Comparison of ENCODE assay signal across 23 cellular contexts in genomic region chr15:77400258-77400657, GRCh38. TPM values are rescaled to one million over a fixed set of nuclear protein-coding genes. Genes with fewer than 3 reads are reported as not detected.
DNase-seq lines count a peak whose midpoint lies in the region; ATAC-seq, FAIRE-seq and TF ChIP-seq lines count a peak whose summit lies in the region.
"Had no signal": no experiment of that assay in that cellular context is flagged by ENCODE, and none has a peak within 500 bp of the region (broad histone marks: within the 10 kb centered on the region; RNA-seq: fewer than 3 reads in every experiment).

No MANE protein-coding gene starts in this region.

- peaks cover 50% of the 10 kb centered on the region for H3K79me2 ChIP-seq in K562 (ENCODE audit: control insufficient read depth, insufficient read depth, low read length)
- H3K79me2 ChIP-seq in PC-9 (ENCODE audit: low read depth): no peaks in the 10 kb centered on the region; the same call in 1 of the 2 replicates

- ATAC-seq in K562 (no peak), GM21367 (IDR thresholded peaks at IDR 0.05; ENCODE audit: unreplicated experiment) (no peak)
- ATAC-seq: A549, HCT116 had no signal

- CTCF ChIA-PET in HEK293 (lab: Yijun Ruan, JAX): interaction anchor here (1.2 kb wide), 1 partner anchor 90 kb away, joined by 3 read pairs; no protein-coding TSS in a partner anchor
- CTCF ChIA-PET in K562 (lab: Yijun Ruan, JAX; ENCODE audit: low intra/inter-chr PET ratio): no interaction called here
- CTCF ChIA-PET in PC-9 (lab: Charles Lee): no interaction called here

- TF ChIP-seq EP300 in K562 (IDR thresholded peaks at IDR 0.05; ENCODE audit: low read length): no peak

- no peaks in the 10 kb centered on the region for H3K9me2 ChIP-seq in PC-9 (ENCODE audit: insufficient read depth)

- H3K36me3 ChIP-seq in HEK293 (ENCODE audit: control insufficient read depth in 2 of 2, insufficient read depth in 1 of 2, low read length in 2 of 2) (no peaks in the 10 kb centered on the region), K562 (ENCODE audit: control insufficient read depth, insufficient read depth, low read length) (no peaks in the 10 kb centered on the region), PC-9 (ENCODE audit: low read depth) (no peaks in the 10 kb centered on the region)
- H3K36me3 ChIP-seq: BE2C had no signal

- no TSS peak for BruUV-seq in K562 (replicated peaks; lab: Mats Ljungman, UMichigan)
- no TSS peak for BruUV-seq in PC-9 (replicated peaks; lab: Mats Ljungman, UMichigan)

- no peaks in the 10 kb centered on the region for H3K9me1 ChIP-seq in K562 (ENCODE audit: control insufficient read depth, insufficient read depth, low read length)

- H3K9ac ChIP-seq in K562 (ENCODE audit: insufficient read depth in 1 of 2, low read depth in 2 of 2, low read length in 2 of 2): no peak overlapping the region
- H3K9ac ChIP-seq: BLaER1 treated with 17β-estradiol and CSF1 and Interleukin-3, amounts not matched to agents 10 nM and 100 nM; GM23248 had no signal

- H4K20me1 ChIP-seq in K562 (replicated peaks; ENCODE audit: control insufficient read depth, insufficient read depth, low read length) (no peaks in the 10 kb centered on the region), PC-9 (ENCODE audit: insufficient read depth) (no peaks in the 10 kb centered on the region)

- TF ChIP-seq CTCF in HEK293 (tag by site-specific recombination; IDR thresholded peaks at IDR 0.05) (no peak), K562 (IDR thresholded peaks at IDR 0.05 in 2 of 3, conservative IDR thresholded peaks at IDR 0.05 in 1 of 3; ENCODE audit: insufficient read depth in 2 of 3, low read depth in 1 of 3, low read length in 3 of 3) (no peak), PC-9 (conservative IDR thresholded peaks at IDR 0.05) (no peak)

- H3K4me3 ChIP-seq in HEK293 (ENCODE audit: low read depth, low read length) (no peak overlapping the region), K562 (no peak overlapping the region), PC-9 (no peak overlapping the region)
- H3K4me3 ChIP-seq: A549; BLaER1 treated with 17β-estradiol and CSF1 and Interleukin-3, amounts not matched to agents 10 nM and 100 nM; GM23248 had no signal

- TF ChIP-seq POLR2A in GM12891 (IDR thresholded peaks at IDR 0.05; ENCODE audit: low read depth, low read length) (no peak), K562 (conservative IDR thresholded peaks at IDR 0.05) (no peak)

- intact Hi-C loops in K562 (cut with micrococcal nuclease) (no loop called here), PC-9 (cut with micrococcal nuclease; ENCODE audit: unreplicated experiment) (no loop called here)

- no peak overlapping the region for H3K4me2 ChIP-seq in K562 (ENCODE audit: insufficient read depth, low read length)
- H3K4me2 ChIP-seq in PC-9: no peak overlapping the region
- H3K4me2 ChIP-seq: A549; BLaER1 treated with 17β-estradiol and CSF1 and Interleukin-3, amounts not matched to agents 10 nM and 100 nM had no signal

- H3K27me3 ChIP-seq in K562 (ENCODE audit: control insufficient read depth in 2 of 2, insufficient read depth in 2 of 2, low read length in 2 of 2): no peaks in the 10 kb centered on the region
- no peaks in the 10 kb centered on the region for H3K27me3 ChIP-seq in PC-9 (ENCODE audit: insufficient read depth, low read depth)
- H3K27me3 ChIP-seq: BE2C; BLaER1 treated with 17β-estradiol and CSF1 and Interleukin-3, amounts not matched to agents 10 nM and 100 nM had no signal

- DNase-seq in GM12891 (ENCODE audit: insufficient read length, low spot score) (no peak), K562 (ENCODE audit: extremely low read depth in 1 of 4, low spot score in 3 of 4) (no peak), PC-9 (no peak), NCI-H524 (lab: John Stamatoyannopoulos, UW) (no peak)
- DNase-seq: 8988T; ACHN; AML-193; BE2C; CD4-positive, alpha-beta T cell; CD8-positive, alpha-beta memory T cell; DMS 273 treated with DMSO at 0.1 percent for 48 hours; DMS53; DMS79 treated with DMSO at 0.1 percent for 48 hours; GF-D8; GM23248; H9; HFFc6 had no signal

- in situ Hi-C loops in K562 (cut with MboI): no loop called here

- H2AFZ ChIP-seq in K562 (ENCODE audit: low read depth, low read length) (no peak overlapping the region), PC-9 (no peak overlapping the region)
- H2AFZ ChIP-seq: GM23248 had no signal

- 64% methylated on average over 1 of the region's 1 CpG for whole genome bisulfite sequencing in K562 (ENCODE audit: insufficient coverage, low coverage, missing lambda C conversion rate)

- H3K4me1 ChIP-seq in HEK293 (ENCODE audit: control insufficient read depth, insufficient read depth, low read length) (peaks cover 1% of the 10 kb centered on the region; the same call in 1 of the 2 replicates), K562 (replicated peaks in 1 of 2; ENCODE audit: control insufficient read depth in 2 of 2, insufficient read depth in 2 of 2, low read length in 2 of 2) (no peaks in the 10 kb centered on the region; a peak in 2 of 5 replicates), PC-9 (replicated peaks; ENCODE audit: insufficient read depth) (no peaks in the 10 kb centered on the region)
- H3K4me1 ChIP-seq: BE2C had no signal

- FAIRE-seq in GM12891 (lab: Jason Lieb, UNC) (peak; percentile 52), K562 (lab: Jason Lieb, UNC) (no peak)
- FAIRE-seq: A549, GM18507 had no signal

- TF ChIP-seq RAD21 in K562 (CRISPR knock-in tag; conservative IDR thresholded peaks at IDR 0.05 in 1 of 2, IDR thresholded peaks at IDR 0.05 in 1 of 2): no peak

- H3K27ac ChIP-seq in HEK293 (ENCODE audit: extremely low read depth, low read depth, low read length) (no peak overlapping the region), K562 (ENCODE audit: extremely low read depth, low read depth, low read length) (no peak overlapping the region), PC-9 (no peak overlapping the region)
- H3K27ac ChIP-seq: A549; BLaER1 treated with 17β-estradiol and CSF1 and Interleukin-3, amounts not matched to agents 10 nM and 100 nM; GM23248 had no signal

- H3F3A ChIP-seq in PC-9 (ENCODE audit: insufficient read depth, low read depth): no peaks in the 10 kb centered on the region

- H3K9me3 ChIP-seq in HEK293 (ENCODE audit: control insufficient read depth, insufficient read depth, low read depth, low read length) (no peaks in the 10 kb centered on the region), K562 (replicated peaks; ENCODE audit: control insufficient read depth, insufficient read depth, low read depth, low read length) (0 out of 2 replicates have a peak, but pooled peaks cover 2% of the 10 kb centered on the region), PC-9 (ENCODE audit: insufficient read depth, low read depth) (peaks cover 12% of the 10 kb centered on the region)
- H3K9me3 ChIP-seq: BE2C had no signal

- POLR2A ChIA-PET in HEK293 (lab: Yijun Ruan, JAX) (no interaction called here), K562 (lab: Yijun Ruan, JAX) (no interaction called here), PC-9 (lab: Charles Lee; ENCODE audit: unreplicated experiment) (no interaction called here)

TF ChIP-seq in GM12891, 5 proteins besides CTCF, POLR2A, EP300 and RAD21 (continues in another document):
- no peak for TF ChIP-seq SPI1 (IDR thresholded peaks at IDR 0.05; ENCODE audit: low read depth, low read length)

TF ChIP-seq in K562, 482 proteins besides CTCF, POLR2A, EP300 and RAD21 (continues in another document):
- TF ChIP-seq TBP (optimal IDR thresholded peaks at IDR 0.05; ENCODE audit: low read depth, low read length): no peak
- no peak for TF ChIP-seq ILK (tag; IDR thresholded peaks at IDR 0.05; ENCODE audit: borderline replicate concordance, low read depth)
- peak; percentile 93 for TF ChIP-seq BCOR (IDR thresholded peaks at IDR 0.05)

RNA-seq across cellular contexts. Expression of gene PEAK1, which starts 19.6 kb away (rescaled TPM):
- 5.9 TPM for polyA plus RNA-seq in GM12891 (2012; ENCODE audit: low read depth, missing spikeins)
- 20.6 and 63.9 TPM in 2 replicates for total RNA-seq in K562 (2011; cell fraction: chromatin; rRNA removed; ENCODE audit: low replicate concordance)
- total RNA-seq in K562 (2011; cell fraction: nucleolus; rRNA removed): 14.5 and 18.3 TPM in 2 replicates
- total RNA-seq in K562 (2011; cell fraction: nucleoplasm; rRNA removed): 21.4 and 26.1 TPM in 2 replicates
- total RNA-seq in K562 (2014; rRNA removed) (10.8 and 11.8 TPM in 2 replicates), K562 (2014; rRNA removed; fragmentation: Illumina TruSeq; extraction: Trizol) (15.9 and 16.7 TPM in 2 replicates), K562 (2015; rRNA removed; fragmentation: Illumina TruSeq; extraction: Trizol) (12.9 and 16.3 TPM in 2 replicates), K562 (2021) (21.6 and 22.4 TPM in 2 replicates), PC-9 (2021) (20.6 and 20.7 TPM in 2 replicates)
- polyA plus RNA-seq in K562 (2011; rRNA removed) (10.7 and 13.3 TPM in 2 replicates), K562 (2014; fragmentation: Illumina TruSeq; extraction: Trizol) (12.4 and 14.9 TPM in 2 replicates), K562 (2014; fragmentation: Nextera tagmentation; extraction: Ambion mirVana) (1 to 10 TPM in 1 of 2 experiments, under 1 TPM in 1; 0.99 to 1.4 TPM), K562 (2014; rRNA removed) (6.9 and 9.2 TPM in 2 replicates)
- polyA plus RNA-seq in K562 (2011; cell fraction: cytosol; rRNA removed): 5.1 and 7.8 TPM in 2 replicates
- polyA plus RNA-seq in K562 (2011; cell fraction: nucleus; rRNA removed): 16.4 and 24.9 TPM in 2 replicates
- 9.7 and 10.6 TPM in 2 replicates for polyA plus RNA-seq in K562 (2012)
- polyA minus RNA-seq in K562 (2011; rRNA and poly(A)+ RNA removed): 23.6 and 26.8 TPM in 2 replicates
- polyA minus RNA-seq in K562 (2011; cell fraction: cytosol; rRNA and poly(A)+ RNA removed): 15.6 and 16.8 TPM in 2 replicates
- polyA minus RNA-seq in K562 (2011; cell fraction: nucleus; rRNA and poly(A)+ RNA removed): 18.3 and 24.5 TPM in 2 replicates

RNA-seq across cellular contexts. Expression of gene HMG20A, which starts 20.4 kb away (rescaled TPM):
- 28.8 TPM for polyA plus RNA-seq in GM12891 (2012; ENCODE audit: low read depth, missing spikeins)
- 42.4 and 74.4 TPM in 2 replicates for total RNA-seq in K562 (2011; cell fraction: chromatin; rRNA removed; ENCODE audit: low replicate concordance)
- 25.0 and 27.0 TPM in 2 replicates for total RNA-seq in K562 (2011; cell fraction: nucleolus; rRNA removed)
- 43.0 and 73.1 TPM in 2 replicates for total RNA-seq in K562 (2011; cell fraction: nucleoplasm; rRNA removed)
- 31.8 and 31.9 TPM in 2 replicates for total RNA-seq in K562 (2014; rRNA removed)
- 38.9 and 45.5 TPM in 2 replicates for total RNA-seq in K562 (2014; rRNA removed; fragmentation: Illumina TruSeq; extraction: Trizol)
- 31.6 and 34.7 TPM in 2 replicates for total RNA-seq in K562 (2015; rRNA removed; fragmentation: Illumina TruSeq; extraction: Trizol)
- total RNA-seq in K562 (2021): 32.9 and 42.5 TPM in 2 replicates
- 61.3 and 68.1 TPM in 2 replicates for polyA plus RNA-seq in K562 (2011; rRNA removed)
- polyA plus RNA-seq in K562 (2011; cell fraction: cytosol; rRNA removed): 39.1 and 57.2 TPM in 2 replicates
- polyA plus RNA-seq in K562 (2011; cell fraction: nucleus; rRNA removed): 35.2 and 41.2 TPM in 2 replicates
- polyA plus RNA-seq in K562 (2012): 26.1 and 27.5 TPM in 2 replicates
- 54.9 and 61.0 TPM in 2 replicates for polyA plus RNA-seq in K562 (2014; fragmentation: Illumina TruSeq; extraction: Trizol)
- 10 to 100 TPM; 25.0 to 42.0 TPM for polyA plus RNA-seq in K562 (2014; fragmentation: Nextera tagmentation; extraction: Ambion mirVana)
- polyA plus RNA-seq in K562 (2014; rRNA removed): 30.3 and 34.3 TPM in 2 replicates
- polyA minus RNA-seq in K562 (2011; rRNA and poly(A)+ RNA removed): 89.8 and 102 TPM in 2 replicates
- 33.9 and 45.7 TPM in 2 replicates for polyA minus RNA-seq in K562 (2011; cell fraction: cytosol; rRNA and poly(A)+ RNA removed)
- 23.6 and 36.2 TPM in 2 replicates for polyA minus RNA-seq in K562 (2011; cell fraction: nucleus; rRNA and poly(A)+ RNA removed)
- 33.4 and 34.2 TPM in 2 replicates for total RNA-seq in PC-9 (2021)
